ENCODE assay signal across 1 cellular context in the genomic region with DNA sequence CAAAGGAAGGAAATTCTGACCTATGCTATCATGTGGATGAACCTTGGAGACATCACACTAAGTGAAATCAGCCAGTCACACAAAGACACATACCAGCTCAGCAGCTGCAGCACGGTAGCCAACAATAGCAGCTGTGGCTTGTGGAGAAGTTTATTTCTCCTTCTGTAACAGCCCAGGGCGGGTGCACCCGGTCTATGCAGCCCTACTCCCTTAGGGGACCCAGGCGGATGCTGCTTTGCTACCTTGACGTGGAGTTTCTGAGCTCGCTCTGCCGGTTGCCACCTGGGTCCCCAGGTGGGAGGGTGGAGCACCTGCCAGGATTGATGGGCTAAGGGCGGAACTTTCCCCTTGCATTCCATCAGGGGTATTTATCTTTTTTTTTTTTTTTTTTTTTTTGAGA.
TF ChIP-seq lines count a peak whose summit lies in the region.

No MANE protein-coding gene starts in this region.

TF ChIP-seq in H1, 55 proteins besides CTCF, POLR2A, EP300 and RAD21 (continued from another document):
- TF ChIP-seq, protein P1, sequence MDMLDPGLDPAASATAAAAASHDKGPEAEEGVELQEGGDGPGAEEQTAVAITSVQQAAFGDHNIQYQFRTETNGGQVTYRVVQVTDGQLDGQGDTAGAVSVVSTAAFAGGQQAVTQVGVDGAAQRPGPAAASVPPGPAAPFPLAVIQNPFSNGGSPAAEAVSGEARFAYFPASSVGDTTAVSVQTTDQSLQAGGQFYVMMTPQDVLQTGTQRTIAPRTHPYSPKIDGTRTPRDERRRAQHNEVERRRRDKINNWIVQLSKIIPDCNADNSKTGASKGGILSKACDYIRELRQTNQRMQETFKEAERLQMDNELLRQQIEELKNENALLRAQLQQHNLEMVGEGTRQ (IDR thresholded peaks at IDR 0.05; ENCODE audit: low read length) = no peak
- no peak for TF ChIP-seq TCF12 (IDR thresholded peaks at IDR 0.05; ENCODE audit: low read depth, low read length)
- TF ChIP-seq, protein P2, sequence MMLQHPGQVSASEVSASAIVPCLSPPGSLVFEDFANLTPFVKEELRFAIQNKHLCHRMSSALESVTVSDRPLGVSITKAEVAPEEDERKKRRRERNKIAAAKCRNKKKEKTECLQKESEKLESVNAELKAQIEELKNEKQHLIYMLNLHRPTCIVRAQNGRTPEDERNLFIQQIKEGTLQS (IDR thresholded peaks at IDR 0.05; ENCODE audit: insufficient read depth, low read depth, low read length) = no peak
TF ChIP-seq in H1: peak in this region for 0.
